ENCODE assay signal across 8 cellular contexts in the genomic region with DNA sequence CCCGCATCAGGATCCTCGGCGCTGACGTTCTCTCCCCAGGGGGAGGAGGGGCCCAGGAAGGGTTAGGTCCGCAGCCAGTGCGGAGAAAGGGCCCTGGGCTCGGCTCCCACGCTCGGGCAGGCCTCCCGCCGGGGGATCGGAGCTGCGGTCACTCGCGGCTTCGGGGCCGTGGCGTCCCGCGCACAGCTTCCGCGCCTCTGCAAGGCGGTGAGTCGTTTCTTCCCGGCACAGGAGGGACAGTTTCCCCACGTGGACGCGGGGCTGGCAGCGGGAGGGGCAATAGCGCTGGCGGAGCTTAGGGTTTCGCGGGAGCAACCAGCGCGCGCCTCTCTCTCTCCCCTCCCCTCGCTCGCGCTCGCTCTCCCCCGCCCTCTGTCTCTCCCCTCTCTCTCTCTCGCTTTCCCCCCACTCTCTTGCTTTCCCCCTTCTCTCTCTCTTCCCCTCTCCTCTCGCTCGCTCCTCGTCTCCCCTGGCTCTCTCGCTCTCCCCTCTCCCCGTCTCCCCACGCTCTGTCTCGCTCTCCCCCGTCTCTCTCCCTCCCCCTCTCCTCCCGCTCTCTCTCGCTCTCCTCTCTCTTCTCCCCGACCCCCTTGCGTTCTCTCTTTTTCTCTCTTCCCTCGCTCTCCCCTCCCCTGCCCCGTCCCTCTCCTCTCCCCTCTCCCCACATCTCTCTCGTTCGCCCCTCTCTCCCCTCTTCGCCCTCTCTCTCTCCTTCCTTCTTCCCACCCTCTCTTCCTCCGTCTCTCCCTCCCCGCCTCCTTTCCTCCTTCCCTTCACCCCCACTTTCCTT. TPM values are rescaled to one million over a fixed set of nuclear protein-coding genes. Genes with fewer than 3 reads are reported as not detected.
DNase-seq lines count a peak whose midpoint lies in the region; ATAC-seq, FAIRE-seq and TF ChIP-seq lines count a peak whose summit lies in the region.

No MANE protein-coding gene starts in this region.

- no peaks in the 10 kb centered on the region for H3K79me1 ChIP-seq in H1 (ENCODE audit: low read depth, low read length)

- TF ChIP-seq EP300 in H1 (IDR thresholded peaks at IDR 0.05; ENCODE audit: borderline replicate concordance in 1 of 2, low read depth in 2 of 2, low read length in 2 of 2) = peak in 1 of 2 experiments; percentile 27; a peak in 1 of 3 replicates

- H2AFZ ChIP-seq in H1 (ENCODE audit: low read length) = peak overlapping the region; percentile 56; the same call in 1 of the 2 replicates

- peak overlapping the region; percentile 95 for H2BK5ac ChIP-seq in H1 (ENCODE audit: low read depth, low read length)

- peak overlapping the region; percentile 85; the same call in 1 of the 2 replicates for H2BK12ac ChIP-seq in H1 (ENCODE audit: low read depth, low read length)

- TF ChIP-seq RAD21 in H1 (IDR thresholded peaks at IDR 0.05 in 1 of 2, conservative IDR thresholded peaks at IDR 0.05 in 1 of 2; ENCODE audit: low read depth in 2 of 2, low read length in 2 of 2) = no peak

- no peak overlapping the region for H4K5ac ChIP-seq in H1 (ENCODE audit: insufficient read length, low read depth, low read length)

- H2BK20ac ChIP-seq in H1 (ENCODE audit: low read length) = peak overlapping the region; percentile 13; the same call in 1 of the 2 replicates

- H3K4ac ChIP-seq in H1 (replicated peaks; ENCODE audit: insufficient read length, low read depth, low read length) = no peak overlapping the region

- CTCF ChIA-PET in H1 (lab: Charles Lee; ENCODE audit: partially characterized antibody) = interaction anchor here (0.6 to 1.9 kb wide), 6 partner anchors 9 to 390 kb away, joined by 3 to 6 read pairs (median 3); partner anchors contain the start of gene MAP3K9

- ATAC-seq in HG02798 (IDR thresholded peaks at IDR 0.05; ENCODE audit: poor library complexity, unreplicated experiment) = no peak

- H3K9me3 ChIP-seq in H1 (ENCODE audit: insufficient read depth in 2 of 2, low read depth in 1 of 2, low read length in 1 of 2) = no peaks in the 10 kb centered on the region
- no peaks in the 10 kb centered on the region for H3K9me3 ChIP-seq in mononuclear cell (ENCODE audit: low read depth, low read length)

- H2AK5ac ChIP-seq in H1 (ENCODE audit: low read depth, low read length) = no peak overlapping the region

- H3K27ac ChIP-seq in H1 (ENCODE audit: low read depth, low read length) = 0 out of 2 replicates have a peak overlapping the region, but pooled peaks have one; percentile 27

- DNase-seq in GM18507 (ENCODE audit: extremely low spot score, insufficient read length, low read depth) = no peak
- DNase-seq in NCI-H2227 (lab: John Stamatoyannopoulos, UW; ENCODE audit: unreplicated experiment) = peak; percentile 71
- peak; percentile 85 for DNase-seq in activated CD8-positive, alpha-beta memory T cell treated with anti-CD3 and anti-CD28 coated beads for 24 hours
- DNase-seq in H1 (ENCODE audit: low read depth in 1 of 2, low spot score in 2 of 2) = peak in 1 of 2 experiments; percentile 82
- DNase-seq in stimulated activated CD8-positive, alpha-beta memory T cell treated with anti-CD3 and anti-CD28 coated beads, Interleukin-4, amount 100 ng/mL, for 48 hours = peak; percentile 76
- no peak for DNase-seq in HPDE6-E6E7 (ENCODE audit: extremely low spot score)

- H4K20me1 ChIP-seq in H1 (replicated peaks in 1 of 2; ENCODE audit: control insufficient read depth in 1 of 2, insufficient read depth in 2 of 2, low read length in 2 of 2) = no peaks in the 10 kb centered on the region

- H3K36me3 ChIP-seq in H1 (ENCODE audit: control insufficient read depth in 2 of 4, insufficient read depth in 4 of 4, low read length in 3 of 4) = no peaks in the 10 kb centered on the region

- no peak for TF ChIP-seq POLR2A in H1 (IDR thresholded peaks at IDR 0.05; ENCODE audit: control extremely low read depth in 1 of 2, low read depth in 2 of 2, low read length in 2 of 2)

- 1% methylated on average over 26 of the region's 61 CpGs; no CpG with 5 or more reads in 1 of the 2 experiments for WGBS in H1 (ENCODE audit: extremely low coverage in 1 of 2, insufficient coverage in 1 of 2, insufficient read length in 1 of 2, insufficient replicate concordance in 2 of 2, low coverage in 1 of 2, low lambda C conversion rate in 2 of 2, missing lambda C conversion rate in 1 of 2), 2 experiments

- peak; percentile 47 for FAIRE-seq in GM18507 (lab: Jason Lieb, UNC)
- FAIRE-seq in H1 (lab: Jason Lieb, UNC) = no peak

- no peak overlapping the region for H2BK120ac ChIP-seq in H1 (replicated peaks; ENCODE audit: low read depth, low read length)

- peak overlapping the region; percentile 76 to 88 (median 81) for H3K4me3 ChIP-seq in H1 (ENCODE audit: extremely low read depth in 1 of 4, insufficient read depth in 2 of 4, low read depth in 3 of 4, low read length in 4 of 4)
- peak overlapping the region; percentile 47 for H3K4me3 ChIP-seq in mononuclear cell (ENCODE audit: low read length)

- 0 out of 4 replicates have a peak, but pooled peaks of 1 of the 3 experiments have one; percentile 8 for TF ChIP-seq CTCF in H1 (IDR thresholded peaks at IDR 0.05; ENCODE audit: control extremely low read depth in 1 of 3, insufficient read depth in 1 of 3, low read depth in 1 of 3, low read length in 3 of 3)

- peak overlapping the region; percentile 91 for H3K18ac ChIP-seq in H1 (ENCODE audit: extremely low read depth, low read length)

- peak overlapping the region; percentile 73 for H4K8ac ChIP-seq in H1 (ENCODE audit: extremely low read depth, insufficient read depth, low read length)

- H3K9ac ChIP-seq in H1 (replicated peaks in 1 of 4; ENCODE audit: extremely low read depth in 1 of 4, low read depth in 3 of 4, low read length in 3 of 4) = peak overlapping the region; percentile 39 to 73 (median 58); a peak in 5 of 7 replicates

- H4K91ac ChIP-seq in H1 (replicated peaks; ENCODE audit: insufficient read length, low read length) = peak overlapping the region; percentile 83

- peak overlapping the region; percentile 73 to 81 for H3K4me2 ChIP-seq in H1 (ENCODE audit: insufficient read depth in 1 of 2, low read depth in 2 of 2, low read length in 2 of 2)

- no peaks in the 10 kb centered on the region for H3K79me2 ChIP-seq in H1 (ENCODE audit: control insufficient read depth in 1 of 2, insufficient read depth in 2 of 2, low read length in 2 of 2)

- H3K56ac ChIP-seq in H1 (replicated peaks; ENCODE audit: insufficient read length, low read depth, low read length) = no peak overlapping the region

- H3K4me1 ChIP-seq in H1 (replicated peaks in 1 of 4; ENCODE audit: control insufficient read depth in 3 of 4, insufficient read depth in 4 of 4, low read length in 3 of 4) (peaks cover 2 to 11% (median 6%) of the 10 kb centered on the region in 4 experiments; a peak in 5 of 7 replicates), mononuclear cell (ENCODE audit: insufficient read depth, low read length) (peaks cover 19% of the 10 kb centered on the region)

- no peak overlapping the region for H3K14ac ChIP-seq in H1 (ENCODE audit: insufficient read length)

- POLR2A ChIA-PET in H1 (lab: Charles Lee; ENCODE audit: partially characterized antibody) = interaction anchor here (0.7 to 7.3 kb wide), 7 partner anchors 9 to 221 kb away, joined by 3 to 57 read pairs (median 3); partner anchors contain the start of genes MAP3K9 and PCNX1

- H3K27me3 ChIP-seq in H1 (replicated peaks in 1 of 4; ENCODE audit: control insufficient read depth in 3 of 4, extremely low read depth in 1 of 4, insufficient read depth in 3 of 4, low read length in 3 of 4) (peaks cover 1 to 8% (median 6%) of the 10 kb centered on the region in 4 experiments; a peak in 5 of 7 replicates), mononuclear cell (ENCODE audit: insufficient read depth, low read length) (peaks cover 38% of the 10 kb centered on the region)

- H2BK15ac ChIP-seq in H1 (ENCODE audit: low read length) = no peak overlapping the region

- peaks cover 5% of the 10 kb centered on the region for H3K23me2 ChIP-seq in H1 (ENCODE audit: low read depth, low read length)

- H3K23ac ChIP-seq in H1 (ENCODE audit: insufficient read length) = no peak overlapping the region

TF ChIP-seq in H1, 55 proteins besides CTCF, POLR2A, EP300 and RAD21 (continues in another document):
- TF ChIP-seq HDAC6 (IDR thresholded peaks at IDR 0.05; ENCODE audit: low read depth, low read length) = no peak
- TF ChIP-seq CHD2 (IDR thresholded peaks at IDR 0.05; ENCODE audit: low read length) = no peak
- TF ChIP-seq SIN3A (conservative IDR thresholded peaks at IDR 0.05 in 1 of 2, IDR thresholded peaks at IDR 0.05 in 1 of 2; ENCODE audit: low read depth in 1 of 2, low read length in 2 of 2) = peak; percentile 48 to 56; a peak in 2 of 4 replicates
- no peak for TF ChIP-seq CBX8 (IDR thresholded peaks at IDR 0.05; ENCODE audit: borderline replicate concordance, low read depth, low read length)
- no peak for TF ChIP-seq SIX5 (IDR thresholded peaks at IDR 0.05; ENCODE audit: low read depth, low read length)
- no peak for TF ChIP-seq RXRA (IDR thresholded peaks at IDR 0.05; ENCODE audit: insufficient read depth, low read depth, low read length)
- peak; percentile 85 for TF ChIP-seq MAX (IDR thresholded peaks at IDR 0.05)
- TF ChIP-seq TAF1 (IDR thresholded peaks at IDR 0.05; ENCODE audit: low read depth, low read length) = 0 out of 2 replicates have a peak, but pooled peaks have one; percentile 15
- TF ChIP-seq TBP (IDR thresholded peaks at IDR 0.05; ENCODE audit: low read depth, low read length) = no peak
- peak in 1 of 2 experiments; percentile 59; a peak in 2 of 4 replicates for TF ChIP-seq HDAC2 (IDR thresholded peaks at IDR 0.05; ENCODE audit: borderline replicate concordance in 1 of 2, low read depth in 2 of 2, low read length in 2 of 2)
- TF ChIP-seq ASH2L (IDR thresholded peaks at IDR 0.05; ENCODE audit: low read length) = peak; percentile 98
- TF ChIP-seq NRF1 (IDR thresholded peaks at IDR 0.05; ENCODE audit: low read depth, low read length) = no peak
- TF ChIP-seq FOSL1 (IDR thresholded peaks at IDR 0.05; ENCODE audit: insufficient read depth, low read depth, low read length) = no peak

RNA-seq across cellular contexts. Expression of gene MAP3K9, which starts 12.8 kb away (rescaled TPM):
- 23.7 and 24.7 TPM in 2 replicates for total RNA-seq in H1 (2021; fragmentation: NEBNext Ultra II Directional; extraction: Animal tissue kit (Norgen Biotek cat#: 25700))
- 9.7 and 9.8 TPM in 2 replicates for polyA plus RNA-seq in H1 (2011; rRNA removed)
- polyA plus RNA-seq in H1 (2011; cell fraction: cytosol; rRNA removed) = 8.2 TPM
- 13.6 TPM for polyA plus RNA-seq in H1 (2011; cell fraction: nucleus; rRNA removed)
- polyA plus RNA-seq in H1 (2012, experiment 1 of 2) = 8.7 to 11.5 TPM (median 10.7 TPM) in 4 replicates
- 4.5 TPM for polyA plus RNA-seq in H1 (2012, experiment 2 of 2)
- 7.5 TPM for polyA plus RNA-seq in H1 (2013, experiment 1 of 2)
- 7.0 TPM for polyA plus RNA-seq in H1 (2013, experiment 2 of 2)
- polyA minus RNA-seq in H1 (2011; rRNA and poly(A)+ RNA removed) = 26.2 and 26.8 TPM in 2 replicates
- polyA minus RNA-seq in H1 (2011; cell fraction: cytosol; rRNA and poly(A)+ RNA removed) = 13.5 TPM
- polyA minus RNA-seq in H1 (2011; cell fraction: nucleus; rRNA and poly(A)+ RNA removed) = 16.0 TPM
- total RNA-seq in mononuclear cell = 7.5 TPM

Comparison
In these comparisons a context has a peak if more than half of its experiments do, and no peak if none do; other contexts are left out.
1. DNase-seq: peak in NCI-H2227 (single experiment), activated CD8-positive, alpha-beta memory T cell treated with anti-CD3 and anti-CD28 coated beads for 24 hours (single experiment) and stimulated activated CD8-positive, alpha-beta memory T cell treated with anti-CD3 and anti-CD28 coated beads, Interleukin-4, amount 100 ng/mL, for 48 hours (single experiment); none in GM18507 (single experiment) and HPDE6-E6E7 (single experiment).